Comparison of ENCODE assay signal across 2 cellular contexts in genomic region chr12:53208877-53209463, GRCh38.
TF ChIP-seq lines count a peak whose summit lies in the region.

No MANE protein-coding gene starts in this region.

TF ChIP-seq in IMR-90, 13 proteins besides CTCF, POLR2A, EP300 and RAD21:
- TF ChIP-seq NFE2L2 (IDR thresholded peaks at IDR 0.05; ENCODE audit: low read depth, low read length) (no peak), RFX5 (IDR thresholded peaks at IDR 0.05; ENCODE audit: low read depth, low read length) (no peak), MAZ (IDR thresholded peaks at IDR 0.05; ENCODE audit: borderline replicate concordance, low read depth, low read length) (no peak), MAFK (IDR thresholded peaks at IDR 0.05; ENCODE audit: low read depth, low read length) (no peak), FOS (IDR thresholded peaks at IDR 0.05; ENCODE audit: low read depth, low read length) (no peak), MXI1 (IDR thresholded peaks at IDR 0.05; ENCODE audit: borderline replicate concordance, low read depth, low read length) (no peak), RCOR1 (IDR thresholded peaks at IDR 0.05; ENCODE audit: insufficient replicate concordance, low read length) (no peak)

TF ChIP-seq in SK-N-SH, 30 proteins besides CTCF, POLR2A, EP300 and RAD21:
- TF ChIP-seq RCOR1 (IDR thresholded peaks at IDR 0.05; ENCODE audit: low read length) (no peak), TAF1 (IDR thresholded peaks at IDR 0.05; ENCODE audit: borderline replicate concordance, low read depth, low read length) (no peak), NFIC (IDR thresholded peaks at IDR 0.05; ENCODE audit: borderline replicate concordance) (no peak), USF1 (IDR thresholded peaks at IDR 0.05; ENCODE audit: borderline replicate concordance, low read depth) (no peak), EZH2phosphoT487 (IDR thresholded peaks at IDR 0.05; ENCODE audit: borderline replicate concordance, low read depth) (no peak), SIN3A (IDR thresholded peaks at IDR 0.05; ENCODE audit: borderline replicate concordance, low read depth, low read length) (no peak), MXI1 (IDR thresholded peaks at IDR 0.05; ENCODE audit: low read depth, low read length) (no peak), GABPA (IDR thresholded peaks at IDR 0.05; ENCODE audit: low read depth) (no peak), TEAD4 (IDR thresholded peaks at IDR 0.05; ENCODE audit: borderline replicate concordance, insufficient read depth) (no peak), YY1 (IDR thresholded peaks at IDR 0.05; ENCODE audit: low read depth) (no peak), RFX5 (IDR thresholded peaks at IDR 0.05; ENCODE audit: low read length) (no peak), POLR2AphosphoS5 (IDR thresholded peaks at IDR 0.05; ENCODE audit: low read depth, low read length) (no peak), RXRA (IDR thresholded peaks at IDR 0.05; ENCODE audit: borderline replicate concordance, low read depth) (no peak)
